Comparison of ENCODE assay signal across 21 cellular contexts in genomic region chr2:130849896-130850787, GRCh38. TPM values are rescaled to one million over a fixed set of nuclear protein-coding genes. Genes with fewer than 3 reads are reported as not detected.
"Had no signal": no experiment of that assay in that cellular context is flagged by ENCODE, and none has a peak within 500 bp of the region (broad histone marks: within the 10 kb centered on the region; RNA-seq: fewer than 3 reads in every experiment).

No MANE protein-coding gene starts in this region.

- H3K27me3 ChIP-seq: gastrocnemius medialis, ovary, right lobe of liver, upper lobe of left lung had no signal

- H3K4me1 Mint-ChIP-seq: activated naive CD4-positive, alpha-beta T cell treated with anti-CD3 and anti-CD28 coated beads, Interleukin-2, amount 10 ng/mL, durations not matched to agents 7 days and 5 days; activated naive CD8-positive, alpha-beta T cell treated with anti-CD3 and anti-CD28 coated beads, Interleukin-2, amount 50 U/mL, for 24 hours had no signal

- H3K4me1 ChIP-seq: left lung, right lobe of liver, upper lobe of left lung had no signal

- H3K4me3 Mint-ChIP-seq: activated naive CD4-positive, alpha-beta T cell treated with anti-CD3 and anti-CD28 coated beads, Interleukin-2, amount 10 ng/mL, durations not matched to agents 7 days and 5 days; activated naive CD8-positive, alpha-beta T cell treated with anti-CD3 and anti-CD28 coated beads, Interleukin-2, amount 50 U/mL, for 24 hours; activated T-cell treated with anti-CD3 and anti-CD28 coated beads, Interleukin-2, amount 50 U/mL, for 4 hours; dendritic cell treated with granulocyte-macrophage colony-stimulating factor and Interleukin-4, amounts not matched to agents 40 ng/mL and 50 ng/mL, for 4 days; neural crest cell; stimulated activated memory B cell treated with anti-CD40 and anti-IgM and Interleukin-4, amounts not matched to agents 10 μg/mL and 1 μg/mL and 100 μg/mL, for 72 hours; T-helper 2 cell treated with Interferon-gamma antibody and Interleukin-4, amounts not matched to agents 5 μg/mL and 100 μg/mL, for 36 hours had no signal

- H3K27ac ChIP-seq: gastrocnemius medialis, left lung, ovary, right lobe of liver, thoracic aorta, upper lobe of left lung had no signal

- H3K36me3 Mint-ChIP-seq: activated naive CD4-positive, alpha-beta T cell treated with anti-CD3 and anti-CD28 coated beads, Interleukin-2, amount 10 ng/mL, durations not matched to agents 7 days and 5 days; stimulated activated memory B cell treated with anti-CD40 and anti-IgM and Interleukin-4, amounts not matched to agents 10 μg/mL and 1 μg/mL and 100 μg/mL, for 72 hours had no signal

- H3K9me3 Mint-ChIP-seq: activated naive CD4-positive, alpha-beta T cell treated with anti-CD3 and anti-CD28 coated beads, Interleukin-2, amount 10 ng/mL, durations not matched to agents 7 days and 5 days; activated naive CD8-positive, alpha-beta T cell treated with anti-CD3 and anti-CD28 coated beads, Interleukin-2, amount 50 U/mL, for 24 hours; activated T-cell treated with anti-CD3 and anti-CD28 coated beads, Interleukin-2, amount 50 U/mL, for 4 hours; dendritic cell treated with granulocyte-macrophage colony-stimulating factor and Interleukin-4, amounts not matched to agents 40 ng/mL and 50 ng/mL, for 4 days; neural crest cell; stimulated activated memory B cell treated with anti-CD40 and anti-IgM and Interleukin-4, amounts not matched to agents 10 μg/mL and 1 μg/mL and 100 μg/mL, for 72 hours; T-helper 2 cell treated with Interferon-gamma antibody and Interleukin-4, amounts not matched to agents 5 μg/mL and 100 μg/mL, for 36 hours had no signal

- H3K36me3 ChIP-seq: gastrocnemius medialis, left lung, ovary, right lobe of liver, thoracic aorta, upper lobe of left lung had no signal

- H3K27ac Mint-ChIP-seq: activated naive CD4-positive, alpha-beta T cell treated with anti-CD3 and anti-CD28 coated beads, Interleukin-2, amount 10 ng/mL, durations not matched to agents 7 days and 5 days; activated naive CD8-positive, alpha-beta T cell treated with anti-CD3 and anti-CD28 coated beads, Interleukin-2, amount 50 U/mL, for 24 hours; dendritic cell treated with granulocyte-macrophage colony-stimulating factor and Interleukin-4, amounts not matched to agents 40 ng/mL and 50 ng/mL, for 4 days; stimulated activated memory B cell treated with anti-CD40 and anti-IgM and Interleukin-4, amounts not matched to agents 10 μg/mL and 1 μg/mL and 100 μg/mL, for 72 hours; T-helper 2 cell treated with Interferon-gamma antibody and Interleukin-4, amounts not matched to agents 5 μg/mL and 100 μg/mL, for 36 hours had no signal

- ATAC-seq: activated naive CD8-positive, alpha-beta T cell treated with anti-CD3 and anti-CD28 coated beads, Interleukin-2, amount 50 U/mL, for 24 hours; activated T-cell treated with anti-CD3 and anti-CD28 coated beads, Interleukin-2, amount 50 U/mL, for 4 hours; left lung; stimulated activated memory B cell treated with anti-CD40 and anti-IgM and Interleukin-4, amounts not matched to agents 10 μg/mL and 1 μg/mL and 100 μg/mL, for 72 hours had no signal

- H3K4me3 ChIP-seq: gastrocnemius medialis, left lung, ovary, right lobe of liver, smooth muscle cell, thoracic aorta, upper lobe of left lung had no signal

- DNase-seq: activated CD4-positive, alpha-beta T cell treated with anti-CD3 and anti-CD28 coated beads, Interleukin-2, amount 50 U/mL, for 1 hour; activated CD4-positive, CD25-positive, alpha-beta regulatory T cell; activated CD8-positive, alpha-beta memory T cell treated with anti-CD3 and anti-CD28 coated beads, Interleukin-2, amount 50 U/mL, for 4 hours; activated effector memory CD4-positive, alpha-beta T cell treated with Interleukin-2 at 50 U/mL for 16 hours; activated naive CD4-positive, alpha-beta T cell treated with anti-CD3 and anti-CD28 coated beads, Interleukin-2, amount 10 ng/mL, durations not matched to agents 7 days and 5 days; activated naive CD8-positive, alpha-beta T cell treated with anti-CD3 and anti-CD28 coated beads, Interleukin-2, amount 50 U/mL, for 24 hours; activated T-cell treated with anti-CD3 and anti-CD28 coated beads, Interleukin-2, amount 50 U/mL, for 4 hours; effector CD8-positive, alpha-beta T cell; gastrocnemius medialis; ovary; stimulated activated CD4-positive, alpha-beta T cell treated with anti-CD3 and anti-CD28 coated beads, Interleukin-4, amount 100 ng/mL, for 4 hours had no signal

- H3K9me3 ChIP-seq: gastrocnemius medialis, left lung, ovary, right lobe of liver, thoracic aorta, upper lobe of left lung had no signal

- H3K27me3 Mint-ChIP-seq: activated naive CD8-positive, alpha-beta T cell treated with anti-CD3 and anti-CD28 coated beads, Interleukin-2, amount 50 U/mL, for 24 hours; dendritic cell treated with granulocyte-macrophage colony-stimulating factor and Interleukin-4, amounts not matched to agents 40 ng/mL and 50 ng/mL, for 4 days had no signal

RNA-seq across cellular contexts. Expression of gene ARHGEF4, which starts 13.4 kb away (rescaled TPM):
- total RNA-seq: pulmonary artery endothelial cell had no signal
